In genomic region chr10:119254355-119254754, GRCh38 we compare ENCODE assay signal across 11 cellular contexts. TPM values are rescaled to one million over a fixed set of nuclear protein-coding genes. Genes with fewer than 3 reads are reported as not detected.
A peak's percentile ranks its signal among the peaks of the same experiment; 100 is the strongest.
DNase-seq lines count a peak whose midpoint lies in the region; ATAC-seq and TF ChIP-seq lines count a peak whose summit lies in the region.
"Had no signal": no experiment of that assay in that cellular context is flagged by ENCODE, and none has a peak within 500 bp of the region (broad histone marks: within the 10 kb centered on the region; RNA-seq: fewer than 3 reads in every experiment).

No MANE protein-coding gene starts in this region.

- no peaks in the 10 kb centered on the region for H3K27me3 Mint-ChIP-seq in activated naive CD4-positive, alpha-beta T cell treated with anti-CD3 and anti-CD28 coated beads, Interleukin-2, amount 50 U/mL, for 24 hours
- peaks cover 4% of the 10 kb centered on the region for H3K27me3 Mint-ChIP-seq in nephron (ENCODE audit: low read depth)

- peak overlapping the region; percentile 52 for H3K4me3 Mint-ChIP-seq in activated naive CD4-positive, alpha-beta T cell treated with anti-CD3 and anti-CD28 coated beads, Interleukin-2, amount 50 U/mL, for 24 hours
- H3K4me3 Mint-ChIP-seq in nephron, result no peak overlapping the region
- H3K4me3 Mint-ChIP-seq: WTC11 had no signal

- H3K27ac ChIP-seq in esophagus squamous epithelium (peak overlapping the region; percentile 66 to 87 (median 84)), upper lobe of right lung (peak overlapping the region; percentile 61)

- intact Hi-C loops in esophagus squamous epithelium (cut with DNase I) (no loop called here), upper lobe of right lung (cut with DNase I) (no loop called here)

- TF ChIP-seq CTCF in esophagus squamous epithelium (IDR thresholded peaks at IDR 0.05) (no peak), nephron (IDR thresholded peaks at IDR 0.05; ENCODE audit: unreplicated experiment in 3 of 3) (no peak), upper lobe of right lung (IDR thresholded peaks at IDR 0.05) (no peak)

- WGBS in esophagus squamous epithelium, 2 donors, result 46 to 63% methylated on average over 2 of the region's 3 CpGs

- H3K4me1 ChIP-seq in esophagus squamous epithelium, result peaks cover 0 to 75% (median 53%) of the 10 kb centered on the region in 3 donors
- H3K4me1 ChIP-seq in upper lobe of right lung, result peaks cover 55% of the 10 kb centered on the region

- no peak for TF ChIP-seq POLR2A in esophagus squamous epithelium (IDR thresholded peaks at IDR 0.05)

- H3K4me3 ChIP-seq in esophagus squamous epithelium (no peak overlapping the region), upper lobe of right lung (no peak overlapping the region)

- no peaks in the 10 kb centered on the region for H3K9me3 Mint-ChIP-seq in activated naive CD4-positive, alpha-beta T cell treated with anti-CD3 and anti-CD28 coated beads, Interleukin-2, amount 50 U/mL, for 24 hours
- no peaks in the 10 kb centered on the region for H3K9me3 Mint-ChIP-seq in nephron

- H3K9me3 ChIP-seq in esophagus squamous epithelium (no peaks in the 10 kb centered on the region), upper lobe of right lung (no peaks in the 10 kb centered on the region)

- H3K36me3 ChIP-seq in esophagus squamous epithelium (no peaks in the 10 kb centered on the region), upper lobe of right lung (no peaks in the 10 kb centered on the region)

- H3K4me1 Mint-ChIP-seq in activated naive CD4-positive, alpha-beta T cell treated with anti-CD3 and anti-CD28 coated beads, Interleukin-2, amount 50 U/mL, for 24 hours, result peaks cover 55% of the 10 kb centered on the region
- H3K4me1 Mint-ChIP-seq in nephron, result peaks cover 51% of the 10 kb centered on the region

- ATAC-seq in upper lobe of right lung (no peak), HG03159 (IDR thresholded peaks at IDR 0.05; ENCODE audit: unreplicated experiment) (no peak)
- ATAC-seq: WTC11 had no signal

- peaks cover 3% of the 10 kb centered on the region for H3K36me3 Mint-ChIP-seq in activated naive CD4-positive, alpha-beta T cell treated with anti-CD3 and anti-CD28 coated beads, Interleukin-2, amount 50 U/mL, for 24 hours
- no peaks in the 10 kb centered on the region for H3K36me3 Mint-ChIP-seq in nephron (ENCODE audit: low read depth)
- H3K36me3 Mint-ChIP-seq: WTC11 had no signal

- H3K27ac Mint-ChIP-seq in activated naive CD4-positive, alpha-beta T cell treated with anti-CD3 and anti-CD28 coated beads, Interleukin-2, amount 50 U/mL, for 24 hours, result peak overlapping the region; percentile 92
- peak overlapping the region; percentile 82 to 98 (median 87) for H3K27ac Mint-ChIP-seq in nephron
- H3K27ac Mint-ChIP-seq: WTC11 had no signal

- no peak for DNase-seq in activated naive CD4-positive, alpha-beta T cell (lab: John Stamatoyannopoulos, UW)
- no peak for DNase-seq in esophagus squamous epithelium (lab: John Stamatoyannopoulos, UW)
- DNase-seq in upper lobe of right lung, result no peak
- DNase-seq in stimulated activated CD4-positive, alpha-beta T cell treated with anti-CD3 and anti-CD28 coated beads, Interleukin-12 subunit alpha, Interleukin-12 subunit beta, amount 100 ng/mL, for 4 hours, result no peak
- no peak for DNase-seq in stimulated activated CD8-positive, alpha-beta memory T cell treated with anti-CD3 and anti-CD28 coated beads, Interleukin-4, amount 100 ng/mL, for 48 hours
- DNase-seq: cerebellar nuclear complex, NCI-H69 had no signal

- H3K27me3 ChIP-seq in esophagus squamous epithelium, result no peaks in the 10 kb centered on the region
- H3K27me3 ChIP-seq in upper lobe of right lung, result no peaks in the 10 kb centered on the region

RNA-seq across cellular contexts. Expression of gene GRK5, which starts 47.0 kb away (rescaled TPM):
- total RNA-seq in esophagus squamous epithelium (10 to 100 TPM in 1 of 4 donors, 1 to 10 TPM in 3; 2.4 to 18.9 (median 6.3) TPM), upper lobe of right lung (83.5 TPM)
